ENCODE assay signal across 1 cellular context in genomic region chr4:184453402-184454160, GRCh38.
A peak's percentile ranks its signal among the peaks of the same experiment; 100 is the strongest.
TF ChIP-seq lines count a peak whose summit lies in the region.

No MANE protein-coding gene starts in this region.

TF ChIP-seq in IMR-90, 13 proteins besides CTCF, POLR2A, EP300 and RAD21 (continued from another document):
- TF ChIP-seq BHLHE40 (IDR thresholded peaks at IDR 0.05; ENCODE audit: low read depth, low read length) (peak; percentile 58), RCOR1 (IDR thresholded peaks at IDR 0.05; ENCODE audit: insufficient replicate concordance, low read length) (no peak), MAFK (IDR thresholded peaks at IDR 0.05; ENCODE audit: low read depth, low read length) (peak; percentile 70), CHD1 (IDR thresholded peaks at IDR 0.05; ENCODE audit: low read depth, low read length) (no peak)
